In genomic region chr12:53051058-53051880, GRCh38 we compare ENCODE assay signal across 8 cellular contexts. TPM values are rescaled to one million over a fixed set of nuclear protein-coding genes. Genes with fewer than 3 reads are reported as not detected.
A peak's percentile ranks its signal among the peaks of the same experiment; 100 is the strongest.
DNase-seq lines count a peak whose midpoint lies in the region; ATAC-seq, FAIRE-seq and TF ChIP-seq lines count a peak whose summit lies in the region.

No MANE protein-coding gene starts in this region.

- peak overlapping the region in 8 of 11 experiments; percentile 19 to 54 (median 42); a peak in 10 of 22 replicates for H3K9ac ChIP-seq in BLaER1 treated with 17β-estradiol and CSF1 and Interleukin-3, amounts not matched to agents 10 nM and 100 nM

- no peaks in the 10 kb centered on the region for H3K36me3 Mint-ChIP-seq in nephron progenitor cell (ENCODE audit: low read depth)
- no peaks in the 10 kb centered on the region for H3K36me3 Mint-ChIP-seq in activated naive CD4-positive, alpha-beta T cell treated with anti-CD3 and anti-CD28 coated beads, Interleukin-2, amount 10 ng/mL, durations not matched to agents 7 days and 5 days
- H3K36me3 Mint-ChIP-seq in activated CD8-positive, alpha-beta T cell treated with anti-CD3 and anti-CD28 coated beads for 36 hours (ENCODE audit: low read depth) = no peaks in the 10 kb centered on the region

- no peaks in the 10 kb centered on the region for H3K27me3 ChIP-seq in BLaER1 treated with 17β-estradiol and CSF1 and Interleukin-3, amounts not matched to agents 10 nM and 100 nM
- H3K27me3 ChIP-seq in esophagus squamous epithelium = no peaks in the 10 kb centered on the region

- H3K9me3 Mint-ChIP-seq in nephron progenitor cell = no peaks in the 10 kb centered on the region
- H3K9me3 Mint-ChIP-seq in activated naive CD4-positive, alpha-beta T cell treated with anti-CD3 and anti-CD28 coated beads, Interleukin-2, amount 10 ng/mL, durations not matched to agents 7 days and 5 days = no peaks in the 10 kb centered on the region
- no peaks in the 10 kb centered on the region for H3K9me3 Mint-ChIP-seq in activated CD8-positive, alpha-beta T cell treated with anti-CD3 and anti-CD28 coated beads for 36 hours

- no peak overlapping the region for H3K4me3 ChIP-seq in BLaER1 treated with 17β-estradiol and CSF1 and Interleukin-3, amounts not matched to agents 10 nM and 100 nM
- H3K4me3 ChIP-seq in esophagus squamous epithelium = peak overlapping the region; percentile 31 to 84 (median 58)

- H3K4me1 ChIP-seq in BLaER1 treated with 17β-estradiol and CSF1 and Interleukin-3, amounts not matched to agents 10 nM and 100 nM = peaks cover 46 to 69% (median 61%) of the 10 kb centered on the region in 10 experiments
- H3K4me1 ChIP-seq in esophagus squamous epithelium = peaks cover 29 to 92% (median 31%) of the 10 kb centered on the region in 3 donors

- DNase-seq in NCI-H510A (lab: John Stamatoyannopoulos, UW) (peak; percentile 61), esophagus squamous epithelium (lab: John Stamatoyannopoulos, UW) (no peak), nephron progenitor cell (peak; percentile 44), urothelium cell line (ENCODE audit: low spot score) (no peak)
- DNase-seq in activated naive CD4-positive, alpha-beta T cell treated with anti-CD3 and anti-CD28 coated beads, Interleukin-2, amount 10 ng/mL, durations not matched to agents 7 days and 5 days = no peak
- DNase-seq in activated CD8-positive, alpha-beta T cell treated with anti-CD3 and anti-CD28 coated beads for 36 hours = no peak

- H3K27ac ChIP-seq in BLaER1 treated with 17β-estradiol and CSF1 and Interleukin-3, amounts not matched to agents 10 nM and 100 nM = peak overlapping the region in 8 of 11 experiments; percentile 34 to 56 (median 48); a peak in 11 of 22 replicates
- peak overlapping the region; percentile 90 to 96 (median 94) for H3K27ac ChIP-seq in esophagus squamous epithelium

- no peaks in the 10 kb centered on the region for H3K36me3 ChIP-seq in BLaER1 treated with 17β-estradiol and CSF1 and Interleukin-3, amounts not matched to agents 10 nM and 100 nM
- H3K36me3 ChIP-seq in esophagus squamous epithelium = peaks cover 0 to 14% (median 0%) of the 10 kb centered on the region in 3 donors

- 41 to 57% methylated on average over 6 to 8 of the region's 11 CpGs for WGBS in esophagus squamous epithelium, 2 donors

- no peaks in the 10 kb centered on the region for H3K9me3 ChIP-seq in BLaER1 treated with 17β-estradiol and CSF1 and Interleukin-3, amounts not matched to agents 10 nM and 100 nM (replicated peaks in 1 of 11)
- H3K9me3 ChIP-seq in esophagus squamous epithelium = no peaks in the 10 kb centered on the region

- H3K4me2 ChIP-seq in BLaER1 treated with 17β-estradiol and CSF1 and Interleukin-3, amounts not matched to agents 10 nM and 100 nM = peak overlapping the region in 9 of 11 experiments; percentile 1 to 99 (median 90); a peak in 11 of 22 replicates

- H3K4me3 Mint-ChIP-seq in nephron progenitor cell = peak overlapping the region; percentile 82
- no peak overlapping the region for H3K4me3 Mint-ChIP-seq in activated naive CD4-positive, alpha-beta T cell treated with anti-CD3 and anti-CD28 coated beads, Interleukin-2, amount 10 ng/mL, durations not matched to agents 7 days and 5 days
- H3K4me3 Mint-ChIP-seq in activated CD8-positive, alpha-beta T cell treated with anti-CD3 and anti-CD28 coated beads for 36 hours = no peak overlapping the region

- H3K4me1 Mint-ChIP-seq in nephron progenitor cell = peaks cover 77% of the 10 kb centered on the region
- H3K4me1 Mint-ChIP-seq in activated naive CD4-positive, alpha-beta T cell treated with anti-CD3 and anti-CD28 coated beads, Interleukin-2, amount 10 ng/mL, durations not matched to agents 7 days and 5 days = peaks cover 39% of the 10 kb centered on the region
- peaks cover 30% of the 10 kb centered on the region for H3K4me1 Mint-ChIP-seq in activated CD8-positive, alpha-beta T cell treated with anti-CD3 and anti-CD28 coated beads for 36 hours (ENCODE audit: low read depth)

- 0 out of 22 replicates have a peak, but pooled peaks cover 0 to 17% (median 0%) of the 10 kb centered on the region in 11 experiments for H4K20me1 ChIP-seq in BLaER1 treated with 17β-estradiol and CSF1 and Interleukin-3, amounts not matched to agents 10 nM and 100 nM

- FAIRE-seq in urothelium cell line (lab: Jason Lieb, UNC) = no peak

- peaks cover 8% of the 10 kb centered on the region for H3K27me3 Mint-ChIP-seq in nephron progenitor cell (ENCODE audit: low read depth, poor library complexity)
- H3K27me3 Mint-ChIP-seq in activated naive CD4-positive, alpha-beta T cell treated with anti-CD3 and anti-CD28 coated beads, Interleukin-2, amount 10 ng/mL, durations not matched to agents 7 days and 5 days = peaks cover 43% of the 10 kb centered on the region
- H3K27me3 Mint-ChIP-seq in activated CD8-positive, alpha-beta T cell treated with anti-CD3 and anti-CD28 coated beads for 36 hours = no peaks in the 10 kb centered on the region

- POLR2A ChIA-PET in activated CD8-positive, alpha-beta T cell treated with anti-CD3 and anti-CD28 coated beads for 36 hours (lab: Charles Lee) = interaction anchor here (0.8 to 1.3 kb wide), 3 partner anchors 11 to 15 kb away, joined by 3 read pairs; no protein-coding TSS in a partner anchor

- peak in 3 of 6 experiments; percentile 18 to 27 (median 21) for TF ChIP-seq CTCF in esophagus squamous epithelium (IDR thresholded peaks at IDR 0.05)
- TF ChIP-seq CTCF in nephron progenitor cell (IDR thresholded peaks at IDR 0.05) = peak; percentile 13
- no peak for TF ChIP-seq CTCF in activated CD8-positive, alpha-beta T cell treated with anti-CD3 and anti-CD28 coated beads for 36 hours (IDR thresholded peaks at IDR 0.05)

- peak overlapping the region; percentile 98 for H3K27ac Mint-ChIP-seq in nephron progenitor cell
- no peak overlapping the region for H3K27ac Mint-ChIP-seq in activated naive CD4-positive, alpha-beta T cell treated with anti-CD3 and anti-CD28 coated beads, Interleukin-2, amount 10 ng/mL, durations not matched to agents 7 days and 5 days
- H3K27ac Mint-ChIP-seq in activated CD8-positive, alpha-beta T cell treated with anti-CD3 and anti-CD28 coated beads for 36 hours = no peak overlapping the region

- TF ChIP-seq POLR2A in esophagus squamous epithelium (IDR thresholded peaks at IDR 0.05) = peak in 2 of 4 donors; percentile 42 to 49

- intact Hi-C loops in esophagus squamous epithelium (cut with DNase I) = no loop called here
- intact Hi-C loops in activated CD8-positive, alpha-beta T cell treated with anti-CD3 and anti-CD28 coated beads for 36 hours (cut with micrococcal nuclease) = no loop called here

- CTCF ChIA-PET in activated naive CD4-positive, alpha-beta T cell treated with anti-CD3 and anti-CD28 coated beads, Interleukin-2, amount 10 ng/mL, durations not matched to agents 7 days and 5 days (lab: Charles Lee) = interaction anchor here (1.0 to 1.1 kb wide), 3 partner anchors 10 to 15 kb away, joined by 3 to 6 read pairs (median 3); no protein-coding TSS in a partner anchor
- CTCF ChIA-PET in activated CD8-positive, alpha-beta T cell treated with anti-CD3 and anti-CD28 coated beads for 36 hours (lab: Charles Lee) = interaction anchor here (0.8 to 7.5 kb wide), 6 partner anchors 8 to 270 kb away, joined by 3 to 93 read pairs (median 3); partner anchors contain the start of gene AAAS

- ATAC-seq in GM18907 (IDR thresholded peaks at IDR 0.05; ENCODE audit: unreplicated experiment) = no peak
- ATAC-seq in activated CD8-positive, alpha-beta T cell treated with anti-CD3 and anti-CD28 coated beads for 36 hours = no peak

RNA-seq across cellular contexts. Expression of gene TNS2, which starts 1.4 kb away (rescaled TPM):
- total RNA-seq in esophagus squamous epithelium = 10 to 100 TPM; 10.8 to 82.0 (median 20.8) TPM
- 1 to 10 TPM; 1.1 to 1.6 TPM for total RNA-seq in activated CD8-positive, alpha-beta T cell treated with anti-CD3 and anti-CD28 coated beads for 36 hours

RNA-seq across cellular contexts. Expression of gene SPRYD3, which starts 27.9 kb away (rescaled TPM):
- total RNA-seq in esophagus squamous epithelium = 10 to 100 TPM; 28.2 to 41.4 (median 29.2) TPM
- 10 to 100 TPM; 24.8 to 25.0 TPM for total RNA-seq in activated CD8-positive, alpha-beta T cell treated with anti-CD3 and anti-CD28 coated beads for 36 hours

RNA-seq across cellular contexts. Expression of gene EIF4B, which starts 45.0 kb away (rescaled TPM):
- 100 to 1,000 TPM; 225 to 571 (median 372) TPM for total RNA-seq in esophagus squamous epithelium
- 100 to 1,000 TPM; 789 to 814 TPM for total RNA-seq in activated CD8-positive, alpha-beta T cell treated with anti-CD3 and anti-CD28 coated beads for 36 hours

RNA-seq across cellular contexts. Expression of gene IGFBP6, which starts 46.2 kb away (rescaled TPM):
- 100 to 1,000 TPM in 2 of 4 donors, 10 to 100 TPM in 2; 34.5 to 506 (median 94.0) TPM for total RNA-seq in esophagus squamous epithelium
- total RNA-seq in activated CD8-positive, alpha-beta T cell treated with anti-CD3 and anti-CD28 coated beads for 36 hours = 1 to 10 TPM; 2.0 to 2.3 TPM

RNA-seq across cellular contexts. Expression of gene SOAT2, which starts 52.0 kb away (rescaled TPM):
- not detected for total RNA-seq in esophagus squamous epithelium
- total RNA-seq in activated CD8-positive, alpha-beta T cell treated with anti-CD3 and anti-CD28 coated beads for 36 hours = 1 to 10 TPM; 5.3 to 6.7 TPM

Comparison
In these comparisons a context has a peak if more than half of its experiments do, and no peak if none do; other contexts are left out.
1. H3K4me3 ChIP-seq: peak in esophagus squamous epithelium (4 of 4); none in BLaER1 treated with 17β-estradiol and CSF1 and Interleukin-3, amounts not matched to agents 10 nM and 100 nM (0 of 10).
2. DNase-seq: peak in NCI-H510A (single experiment) and nephron progenitor cell (single experiment); none in esophagus squamous epithelium (single experiment), urothelium cell line (single experiment), activated naive CD4-positive, alpha-beta T cell treated with anti-CD3 and anti-CD28 coated beads, Interleukin-2, amount 10 ng/mL, durations not matched to agents 7 days and 5 days (single experiment) and activated CD8-positive, alpha-beta T cell treated with anti-CD3 and anti-CD28 coated beads for 36 hours (single experiment).
3. RNA of gene TNS2, which starts 1.4 kb away (total RNA-seq): 10.8 to 82.0 TPM in esophagus squamous epithelium; 1.1 to 1.6 TPM in activated CD8-positive, alpha-beta T cell treated with anti-CD3 and anti-CD28 coated beads for 36 hours; every median in the first group is over 4 times any median in the second.